Comparison of ENCODE assay signal across 8 cellular contexts in genomic region chr11:57566564-57567209, GRCh38. TPM values are rescaled to one million over a fixed set of nuclear protein-coding genes. Genes with fewer than 3 reads are reported as not detected.
DNase-seq lines count a peak whose midpoint lies in the region; ATAC-seq, FAIRE-seq and TF ChIP-seq lines count a peak whose summit lies in the region.

No MANE protein-coding gene starts in this region.

- CTCF ChIA-PET in HepG2 (lab: Yijun Ruan, JAX; ENCODE audit: low intra/inter-chr PET ratio, low total read pairs), result interaction anchor here (4.5 kb wide), 1 partner anchor 76 kb away, joined by 79 read pairs; no protein-coding TSS in a partner anchor

- H3K36me3 ChIP-seq in heart left ventricle, result peaks cover 0 to 26% (median 0%) of the 10 kb centered on the region in 9 donors
- no peaks in the 10 kb centered on the region for H3K36me3 ChIP-seq in HepG2 (replicated peaks in 1 of 2; ENCODE audit: control insufficient read depth in 1 of 2, insufficient read depth in 2 of 2, low read length in 2 of 2)
- H3K36me3 ChIP-seq in testis (ENCODE audit: low read depth, missing control alignments), result no peaks in the 10 kb centered on the region

- FAIRE-seq in HepG2 (lab: Jason Lieb, UNC) (no peak), H54 (lab: Jason Lieb, UNC) (no peak)

- H3K4me2 ChIP-seq in HepG2 (ENCODE audit: low read depth, low read length), result peak overlapping the region; percentile 98

- peak overlapping the region; percentile 99 for H3K4me3 Mint-ChIP-seq in activated naive CD8-positive, alpha-beta T cell treated with anti-CD3 and anti-CD28 coated beads for 36 hours

- POLR2A ChIA-PET in HepG2 (lab: Yijun Ruan, JAX), result interaction anchor here (1.4 to 1.9 kb wide), 5 partner anchors 15 to 78 kb away, joined by 3 to 23 read pairs (median 7); partner anchors contain the start of gene SERPING1

- TF ChIP-seq CTCF in heart left ventricle (IDR thresholded peaks at IDR 0.05) (no peak), HepG2 (CRISPR knock-in tag; IDR thresholded peaks at IDR 0.05) (no peak), testis (IDR thresholded peaks at IDR 0.05) (no peak)

- no peak for DNase-seq in heart left ventricle
- no peak for DNase-seq in left ventricle myocardium superior
- peak; percentile 24 for DNase-seq in activated naive CD8-positive, alpha-beta T cell treated with anti-CD3 and anti-CD28 coated beads for 36 hours
- no peak for DNase-seq in HepG2 (ENCODE audit: low spot score)
- DNase-seq in testis, result no peak
- no peak for DNase-seq in NCI-H2029 treated with DMSO at 0.1 percent for 48 hours (lab: John Stamatoyannopoulos, UW)
- DNase-seq in H54 (ENCODE audit: insufficient read length, low spot score), result no peak

- peak overlapping the region; percentile 95 for H2AFZ ChIP-seq in HepG2 (ENCODE audit: low read length)

- H3K9ac ChIP-seq in HepG2 (ENCODE audit: insufficient read depth, low read depth, low read length), result peak overlapping the region; percentile 65

- no peak for ATAC-seq in heart left ventricle
- ATAC-seq in left ventricle myocardium superior, result no peak
- ATAC-seq in HepG2, result no peak
- ATAC-seq in GM18867 (IDR thresholded peaks at IDR 0.05; ENCODE audit: unreplicated experiment), result no peak

- TF ChIP-seq EP300 in HepG2 (IDR thresholded peaks at IDR 0.05; ENCODE audit: low read depth in 2 of 2, low read length in 2 of 2), result no peak
- no peak for TF ChIP-seq EP300 in HepG2 (CRISPR knock-in tag; IDR thresholded peaks at IDR 0.05; ENCODE audit: borderline replicate concordance)

- peak overlapping the region; percentile 61 to 94 (median 84) for H3K27ac ChIP-seq in heart left ventricle
- peak overlapping the region; percentile 40 for H3K27ac ChIP-seq in HepG2 (ENCODE audit: extremely low read length, insufficient read depth, low read length)
- H3K27ac ChIP-seq in testis, result peak overlapping the region; percentile 79 to 90

- H3K4me1 ChIP-seq in heart left ventricle (peaks cover 0 to 68% (median 18%) of the 10 kb centered on the region in 12 donors), HepG2 (ENCODE audit: insufficient read depth, low read length) (peaks cover 24% of the 10 kb centered on the region), testis (peaks cover 22% of the 10 kb centered on the region)

- H3K27me3 ChIP-seq in heart left ventricle (no peaks in the 10 kb centered on the region), HepG2 (ENCODE audit: control insufficient read depth in 1 of 2, insufficient read depth in 2 of 2, low read length in 2 of 2) (no peaks in the 10 kb centered on the region; a peak in 1 of 5 replicates), testis (no peaks in the 10 kb centered on the region)

- peak overlapping the region; percentile 100 for H3K27ac Mint-ChIP-seq in activated naive CD8-positive, alpha-beta T cell treated with anti-CD3 and anti-CD28 coated beads for 36 hours

- no peak for TF ChIP-seq POLR2A in heart left ventricle (IDR thresholded peaks at IDR 0.05)
- no peak for TF ChIP-seq POLR2A in HepG2 (IDR thresholded peaks at IDR 0.05; ENCODE audit: insufficient read depth in 1 of 2, low read depth in 2 of 2, low read length in 2 of 2)
- no peak for TF ChIP-seq POLR2A in testis (IDR thresholded peaks at IDR 0.05)
- TF ChIP-seq POLR2A in H54 (IDR thresholded peaks at IDR 0.05; ENCODE audit: low read depth, low read length), result no peak

- H3K4me3 ChIP-seq in heart left ventricle (peak overlapping the region; percentile 57 to 96 (median 78)), HepG2 (replicated peaks in 1 of 3; ENCODE audit: insufficient read depth in 1 of 3, low read depth in 2 of 3, low read length in 3 of 3) (peak overlapping the region; percentile 82 to 98 (median 84)), testis (peak overlapping the region; percentile 65 to 85)

- no TSS peak for BruUV-seq in HepG2 (replicated peaks; lab: Mats Ljungman, UMichigan)

- peaks cover 41% of the 10 kb centered on the region for H3K4me1 Mint-ChIP-seq in activated naive CD8-positive, alpha-beta T cell treated with anti-CD3 and anti-CD28 coated beads for 36 hours

- H3K79me2 ChIP-seq in HepG2 (ENCODE audit: insufficient read depth, low read length), result no peaks in the 10 kb centered on the region

- no peak for TF ChIP-seq RAD21 in HepG2 (CRISPR knock-in tag; IDR thresholded peaks at IDR 0.05)

- in situ Hi-C loops in HepG2 (cut with HindIII; ENCODE audit: extremely low pct_ligation_motif_present, low pct_unique_long_range_greater_than_20kb), result loop anchor here (5.0 to 10.0 kb wide), 3 partner anchors 76 to 948 kb away; no protein-coding TSS in a partner anchor

- intact Hi-C loops in heart left ventricle (cut with DNase I) (loop anchor here in 3 of 10 donors (2.0 to 10.0 kb wide), 4 partner anchors 78 to 948 kb away; partner anchors contain the start of gene YPEL4 (in 1 of the 3)), left ventricle myocardium superior (cut with micrococcal nuclease) (loop anchor here (5.0 kb wide), 1 partner anchor 76 kb away; no protein-coding TSS in a partner anchor), HepG2 (cut with micrococcal nuclease; ENCODE audit: unreplicated experiment) (loop anchor here (1.0 kb wide), 1 partner anchor 109 kb away; no protein-coding TSS in a partner anchor), testis (cut with DNase I; ENCODE audit: low total_unique reads) (loop anchor here (5.0 kb wide), 1 partner anchor 71 kb away; no protein-coding TSS in a partner anchor)

- WGBS in heart left ventricle, 4 donors, result 34 to 44% (median 39%) methylated on average over 6 of the region's 6 CpGs
- WGBS in HepG2 (ENCODE audit: low lambda C conversion rate), result 2% methylated on average over 6 of the region's 6 CpGs
- WGBS in testis, 2 donors, result 4 to 11% methylated on average over 5 of the region's 6 CpGs

- H4K20me1 ChIP-seq in HepG2 (ENCODE audit: insufficient read depth, low read length), result no peaks in the 10 kb centered on the region

- H3K36me3 Mint-ChIP-seq in activated naive CD8-positive, alpha-beta T cell treated with anti-CD3 and anti-CD28 coated beads for 36 hours, result peaks cover 35% of the 10 kb centered on the region

- H3K9me3 Mint-ChIP-seq in activated naive CD8-positive, alpha-beta T cell treated with anti-CD3 and anti-CD28 coated beads for 36 hours, result no peaks in the 10 kb centered on the region

- H3K27me3 Mint-ChIP-seq in activated naive CD8-positive, alpha-beta T cell treated with anti-CD3 and anti-CD28 coated beads for 36 hours, result peaks cover 3% of the 10 kb centered on the region

- H3K9me3 ChIP-seq in heart left ventricle (no peaks in the 10 kb centered on the region), HepG2 (ENCODE audit: low read length) (no peaks in the 10 kb centered on the region), testis (no peaks in the 10 kb centered on the region)

RNA-seq across cellular contexts. Expression of gene UBE2L6, which starts 0.8 kb away (rescaled TPM):
- total RNA-seq in heart left ventricle, result 100 to 1,000 TPM in 1 of 9 donors, 10 to 100 TPM in 8; 11.2 to 175 (median 14.5) TPM
- 10 to 100 TPM; 10.2 to 16.4 TPM for polyA plus RNA-seq in heart left ventricle
- 18.0 TPM for total RNA-seq in left ventricle myocardium superior
- 100 to 1,000 TPM; 200 to 208 TPM for total RNA-seq in activated naive CD8-positive, alpha-beta T cell treated with anti-CD3 and anti-CD28 coated beads for 36 hours
- 30.3 and 37.6 TPM in 2 replicates for total RNA-seq in HepG2 (2016; rRNA removed; fragmentation: Illumina TruSeq; extraction: Trizol)
- 17.4 and 20.5 TPM in 2 replicates for total RNA-seq in HepG2 (2016; cell fraction: cytosol; rRNA removed; fragmentation: Illumina TruSeq; extraction: Trizol; ENCODE audit: low read depth)
- total RNA-seq in HepG2 (2016; cell fraction: insoluble cytoplasmic fraction; rRNA removed; fragmentation: Illumina TruSeq; extraction: Trizol), result 27.8 and 37.8 TPM in 2 replicates
- 26.3 and 29.3 TPM in 2 replicates for total RNA-seq in HepG2 (2016; cell fraction: membrane; rRNA removed; fragmentation: Illumina TruSeq; extraction: Trizol)
- total RNA-seq in HepG2 (2016; cell fraction: nucleus; rRNA removed; fragmentation: Illumina TruSeq; extraction: Trizol), result 9.1 and 12.2 TPM in 2 replicates
- polyA plus RNA-seq in HepG2 (2011; rRNA removed), result 30.4 and 38.3 TPM in 2 replicates
- polyA plus RNA-seq in HepG2 (2011; cell fraction: cytosol; rRNA removed), result 42.3 and 44.9 TPM in 2 replicates
- 12.0 and 15.7 TPM in 2 replicates for polyA plus RNA-seq in HepG2 (2011; cell fraction: nucleus; rRNA removed)
- 27.5 and 35.0 TPM in 2 replicates for polyA plus RNA-seq in HepG2 (2012)
- 27.4 and 32.1 TPM in 2 replicates for polyA plus RNA-seq in HepG2 (2016; cell fraction: cytosol; fragmentation: Illumina TruSeq; extraction: Trizol; ENCODE audit: low read depth)
- polyA plus RNA-seq in HepG2 (2016; cell fraction: insoluble cytoplasmic fraction; fragmentation: Illumina TruSeq; extraction: Trizol; ENCODE audit: low read depth), result 54.7 and 56.6 TPM in 2 replicates
- polyA plus RNA-seq in HepG2 (2016; cell fraction: membrane; fragmentation: Illumina TruSeq; extraction: Trizol; ENCODE audit: low read depth), result 33.1 and 34.4 TPM in 2 replicates
- 19.0 and 19.8 TPM in 2 replicates for polyA plus RNA-seq in HepG2 (2016; cell fraction: nucleus; fragmentation: Illumina TruSeq; extraction: Trizol; ENCODE audit: insufficient read depth, low read depth)
- polyA minus RNA-seq in HepG2 (2011; rRNA and poly(A)+ RNA removed; ENCODE audit: low replicate concordance), result 2.5 and 57.1 TPM in 2 replicates
- polyA minus RNA-seq in HepG2 (2011; cell fraction: cytosol; rRNA and poly(A)+ RNA removed), result 10.2 and 16.3 TPM in 2 replicates
- polyA minus RNA-seq in HepG2 (2011; cell fraction: nucleus; rRNA and poly(A)+ RNA removed), result 3.5 and 6.6 TPM in 2 replicates
- 10 to 100 TPM; 13.3 to 19.8 TPM for total RNA-seq in testis
- polyA plus RNA-seq in testis (ENCODE audit: insufficient read depth, low read depth, low replicate concordance), result 43.6 TPM

RNA-seq across cellular contexts. Expression of gene SMTNL1, which starts 29.3 kb away (rescaled TPM):
- total RNA-seq in heart left ventricle (not detected), left ventricle myocardium superior (not detected), HepG2 (2016; rRNA removed; fragmentation: Illumina TruSeq; extraction: Trizol) (not detected in 2 replicates), testis (under 1 TPM; 0.37 to 0.47 TPM)
- polyA plus RNA-seq in heart left ventricle (not detected), HepG2 (2011; rRNA removed) (0.04 TPM in 1 of 2 replicates, not detected in the other), testis (ENCODE audit: insufficient read depth, low read depth, low replicate concordance) (2.0 TPM)
- not detected for total RNA-seq in activated naive CD8-positive, alpha-beta T cell treated with anti-CD3 and anti-CD28 coated beads for 36 hours
- total RNA-seq in HepG2 (2016; cell fraction: cytosol; rRNA removed; fragmentation: Illumina TruSeq; extraction: Trizol; ENCODE audit: low read depth), result not detected in 2 replicates
- total RNA-seq in HepG2 (2016; cell fraction: insoluble cytoplasmic fraction; rRNA removed; fragmentation: Illumina TruSeq; extraction: Trizol), result not detected in 2 replicates
- total RNA-seq in HepG2 (2016; cell fraction: membrane; rRNA removed; fragmentation: Illumina TruSeq; extraction: Trizol), result not detected in 2 replicates
- not detected in 2 replicates for total RNA-seq in HepG2 (2016; cell fraction: nucleus; rRNA removed; fragmentation: Illumina TruSeq; extraction: Trizol)
- not detected in 2 replicates for polyA plus RNA-seq in HepG2 (2011; cell fraction: cytosol; rRNA removed)
- not detected in 2 replicates for polyA plus RNA-seq in HepG2 (2011; cell fraction: nucleus; rRNA removed)
- not detected in 2 replicates for polyA plus RNA-seq in HepG2 (2012)
- polyA plus RNA-seq in HepG2 (2016; cell fraction: cytosol; fragmentation: Illumina TruSeq; extraction: Trizol; ENCODE audit: low read depth), result not detected in 2 replicates
- not detected in 2 replicates for polyA plus RNA-seq in HepG2 (2016; cell fraction: insoluble cytoplasmic fraction; fragmentation: Illumina TruSeq; extraction: Trizol; ENCODE audit: low read depth)
- polyA plus RNA-seq in HepG2 (2016; cell fraction: membrane; fragmentation: Illumina TruSeq; extraction: Trizol; ENCODE audit: low read depth), result not detected in 2 replicates
- polyA plus RNA-seq in HepG2 (2016; cell fraction: nucleus; fragmentation: Illumina TruSeq; extraction: Trizol; ENCODE audit: insufficient read depth, low read depth), result not detected in 2 replicates
- polyA minus RNA-seq in HepG2 (2011; rRNA and poly(A)+ RNA removed; ENCODE audit: low replicate concordance), result not detected in 2 replicates
- not detected in 2 replicates for polyA minus RNA-seq in HepG2 (2011; cell fraction: cytosol; rRNA and poly(A)+ RNA removed)
- not detected in 2 replicates for polyA minus RNA-seq in HepG2 (2011; cell fraction: nucleus; rRNA and poly(A)+ RNA removed)

RNA-seq across cellular contexts. Expression of gene SERPING1, which starts 30.8 kb away (rescaled TPM):
- total RNA-seq in heart left ventricle (100 to 1,000 TPM in 4 of 9 donors, 10 to 100 TPM in 5; 55.5 to 344 (median 87.0) TPM), left ventricle myocardium superior (121 TPM), HepG2 (2016; rRNA removed; fragmentation: Illumina TruSeq; extraction: Trizol) (1.6 and 2.0 TPM in 2 replicates), testis (100 to 1,000 TPM in 1 of 2 donors, 10 to 100 TPM in 1; 53.6 to 113 TPM)
- polyA plus RNA-seq in heart left ventricle (100 to 1,000 TPM in 1 of 2 donors, 10 to 100 TPM in 1; 80.6 to 121 TPM), HepG2 (2011; rRNA removed) (10.4 and 23.3 TPM in 2 replicates), testis (ENCODE audit: insufficient read depth, low read depth, low replicate concordance) (273 TPM)
- under 1 TPM; 0.41 to 0.68 TPM for total RNA-seq in activated naive CD8-positive, alpha-beta T cell treated with anti-CD3 and anti-CD28 coated beads for 36 hours
- total RNA-seq in HepG2 (2016; cell fraction: cytosol; rRNA removed; fragmentation: Illumina TruSeq; extraction: Trizol; ENCODE audit: low read depth), result 0.71 TPM in 2 replicates
- 1.5 and 1.9 TPM in 2 replicates for total RNA-seq in HepG2 (2016; cell fraction: insoluble cytoplasmic fraction; rRNA removed; fragmentation: Illumina TruSeq; extraction: Trizol)
- 0.87 and 1.2 TPM in 2 replicates for total RNA-seq in HepG2 (2016; cell fraction: membrane; rRNA removed; fragmentation: Illumina TruSeq; extraction: Trizol)
- total RNA-seq in HepG2 (2016; cell fraction: nucleus; rRNA removed; fragmentation: Illumina TruSeq; extraction: Trizol), result 3.8 and 5.3 TPM in 2 replicates
- polyA plus RNA-seq in HepG2 (2011; cell fraction: cytosol; rRNA removed), result 10.6 and 20.0 TPM in 2 replicates
- 13.7 and 21.4 TPM in 2 replicates for polyA plus RNA-seq in HepG2 (2011; cell fraction: nucleus; rRNA removed)
- 10.2 and 20.7 TPM in 2 replicates for polyA plus RNA-seq in HepG2 (2012)
- 2.0 and 2.4 TPM in 2 replicates for polyA plus RNA-seq in HepG2 (2016; cell fraction: cytosol; fragmentation: Illumina TruSeq; extraction: Trizol; ENCODE audit: low read depth)
- 5.1 and 5.2 TPM in 2 replicates for polyA plus RNA-seq in HepG2 (2016; cell fraction: insoluble cytoplasmic fraction; fragmentation: Illumina TruSeq; extraction: Trizol; ENCODE audit: low read depth)
- polyA plus RNA-seq in HepG2 (2016; cell fraction: membrane; fragmentation: Illumina TruSeq; extraction: Trizol; ENCODE audit: low read depth), result 2.1 and 3.4 TPM in 2 replicates
- polyA plus RNA-seq in HepG2 (2016; cell fraction: nucleus; fragmentation: Illumina TruSeq; extraction: Trizol; ENCODE audit: insufficient read depth, low read depth), result 15.9 and 17.7 TPM in 2 replicates
- 8.2 TPM in 1 of 2 replicates, not detected in the other for polyA minus RNA-seq in HepG2 (2011; rRNA and poly(A)+ RNA removed; ENCODE audit: low replicate concordance)
- 4.2 and 11.2 TPM in 2 replicates for polyA minus RNA-seq in HepG2 (2011; cell fraction: cytosol; rRNA and poly(A)+ RNA removed)
- 2.2 and 7.8 TPM in 2 replicates for polyA minus RNA-seq in HepG2 (2011; cell fraction: nucleus; rRNA and poly(A)+ RNA removed)

RNA-seq across cellular contexts. Expression of gene TIMM10, which starts 36.1 kb away (rescaled TPM):
- 10 to 100 TPM; 36.6 to 81.5 (median 46.4) TPM for total RNA-seq in heart left ventricle
- polyA plus RNA-seq in heart left ventricle, result 100 to 1,000 TPM in 1 of 2 donors, 10 to 100 TPM in 1; 42.0 to 135 TPM
- 56.7 TPM for total RNA-seq in left ventricle myocardium superior
- total RNA-seq in activated naive CD8-positive, alpha-beta T cell treated with anti-CD3 and anti-CD28 coated beads for 36 hours, result 100 to 1,000 TPM; 134 to 137 TPM
- 82.2 and 103 TPM in 2 replicates for total RNA-seq in HepG2 (2016; rRNA removed; fragmentation: Illumina TruSeq; extraction: Trizol)
- 40.9 and 52.7 TPM in 2 replicates for total RNA-seq in HepG2 (2016; cell fraction: cytosol; rRNA removed; fragmentation: Illumina TruSeq; extraction: Trizol; ENCODE audit: low read depth)
- total RNA-seq in HepG2 (2016; cell fraction: insoluble cytoplasmic fraction; rRNA removed; fragmentation: Illumina TruSeq; extraction: Trizol), result 87.8 and 108 TPM in 2 replicates
- total RNA-seq in HepG2 (2016; cell fraction: membrane; rRNA removed; fragmentation: Illumina TruSeq; extraction: Trizol), result 48.0 and 65.2 TPM in 2 replicates
- 27.4 and 31.3 TPM in 2 replicates for total RNA-seq in HepG2 (2016; cell fraction: nucleus; rRNA removed; fragmentation: Illumina TruSeq; extraction: Trizol)
- polyA plus RNA-seq in HepG2 (2011; rRNA removed), result 56.3 and 67.8 TPM in 2 replicates
- 81.8 and 94.3 TPM in 2 replicates for polyA plus RNA-seq in HepG2 (2011; cell fraction: cytosol; rRNA removed)
- 18.2 and 20.2 TPM in 2 replicates for polyA plus RNA-seq in HepG2 (2011; cell fraction: nucleus; rRNA removed)
- polyA plus RNA-seq in HepG2 (2012), result 46.7 and 55.3 TPM in 2 replicates
- 53.7 and 66.6 TPM in 2 replicates for polyA plus RNA-seq in HepG2 (2016; cell fraction: cytosol; fragmentation: Illumina TruSeq; extraction: Trizol; ENCODE audit: low read depth)
- polyA plus RNA-seq in HepG2 (2016; cell fraction: insoluble cytoplasmic fraction; fragmentation: Illumina TruSeq; extraction: Trizol; ENCODE audit: low read depth), result 106 and 130 TPM in 2 replicates
- 52.5 and 68.9 TPM in 2 replicates for polyA plus RNA-seq in HepG2 (2016; cell fraction: membrane; fragmentation: Illumina TruSeq; extraction: Trizol; ENCODE audit: low read depth)
- polyA plus RNA-seq in HepG2 (2016; cell fraction: nucleus; fragmentation: Illumina TruSeq; extraction: Trizol; ENCODE audit: insufficient read depth, low read depth), result 53.7 and 58.9 TPM in 2 replicates
- 28.3 and 58.4 TPM in 2 replicates for polyA minus RNA-seq in HepG2 (2011; rRNA and poly(A)+ RNA removed; ENCODE audit: low replicate concordance)
- 7.7 and 8.8 TPM in 2 replicates for polyA minus RNA-seq in HepG2 (2011; cell fraction: cytosol; rRNA and poly(A)+ RNA removed)
- 11.8 and 13.6 TPM in 2 replicates for polyA minus RNA-seq in HepG2 (2011; cell fraction: nucleus; rRNA and poly(A)+ RNA removed)
- 10 to 100 TPM; 27.7 to 49.1 TPM for total RNA-seq in testis
- polyA plus RNA-seq in testis (ENCODE audit: insufficient read depth, low read depth, low replicate concordance), result 56.9 TPM

RNA-seq across cellular contexts. Expression of gene SLC43A1, which starts 51.2 kb away (rescaled TPM):
- 10 to 100 TPM in 1 of 9 donors, 1 to 10 TPM in 8; 2.7 to 12.3 (median 5.4) TPM for total RNA-seq in heart left ventricle
- polyA plus RNA-seq in heart left ventricle, result 1 to 10 TPM; 6.6 TPM
- 4.5 TPM for total RNA-seq in left ventricle myocardium superior
- 10 to 100 TPM; 36.8 to 37.1 TPM for total RNA-seq in activated naive CD8-positive, alpha-beta T cell treated with anti-CD3 and anti-CD28 coated beads for 36 hours
- total RNA-seq in HepG2 (2016; rRNA removed; fragmentation: Illumina TruSeq; extraction: Trizol), result 40.0 and 72.3 TPM in 2 replicates
- total RNA-seq in HepG2 (2016; cell fraction: cytosol; rRNA removed; fragmentation: Illumina TruSeq; extraction: Trizol; ENCODE audit: low read depth), result 44.5 and 47.1 TPM in 2 replicates
- total RNA-seq in HepG2 (2016; cell fraction: insoluble cytoplasmic fraction; rRNA removed; fragmentation: Illumina TruSeq; extraction: Trizol), result 32.3 and 72.1 TPM in 2 replicates
- 63.3 and 69.6 TPM in 2 replicates for total RNA-seq in HepG2 (2016; cell fraction: membrane; rRNA removed; fragmentation: Illumina TruSeq; extraction: Trizol)
- total RNA-seq in HepG2 (2016; cell fraction: nucleus; rRNA removed; fragmentation: Illumina TruSeq; extraction: Trizol), result 64.1 and 81.7 TPM in 2 replicates
- 87.6 and 124 TPM in 2 replicates for polyA plus RNA-seq in HepG2 (2011; rRNA removed)
- polyA plus RNA-seq in HepG2 (2011; cell fraction: cytosol; rRNA removed), result 96.8 and 105 TPM in 2 replicates
- polyA plus RNA-seq in HepG2 (2011; cell fraction: nucleus; rRNA removed), result 190 and 210 TPM in 2 replicates
- polyA plus RNA-seq in HepG2 (2012), result 61.9 and 91.6 TPM in 2 replicates
- polyA plus RNA-seq in HepG2 (2016; cell fraction: cytosol; fragmentation: Illumina TruSeq; extraction: Trizol; ENCODE audit: low read depth), result 41.6 and 44.0 TPM in 2 replicates
- polyA plus RNA-seq in HepG2 (2016; cell fraction: insoluble cytoplasmic fraction; fragmentation: Illumina TruSeq; extraction: Trizol; ENCODE audit: low read depth), result 33.2 and 41.2 TPM in 2 replicates
- polyA plus RNA-seq in HepG2 (2016; cell fraction: membrane; fragmentation: Illumina TruSeq; extraction: Trizol; ENCODE audit: low read depth), result 58.0 and 63.5 TPM in 2 replicates
- polyA plus RNA-seq in HepG2 (2016; cell fraction: nucleus; fragmentation: Illumina TruSeq; extraction: Trizol; ENCODE audit: insufficient read depth, low read depth), result 111 TPM in 2 replicates
- 1.5 and 247 TPM in 2 replicates for polyA minus RNA-seq in HepG2 (2011; rRNA and poly(A)+ RNA removed; ENCODE audit: low replicate concordance)
- 58.2 and 68.6 TPM in 2 replicates for polyA minus RNA-seq in HepG2 (2011; cell fraction: cytosol; rRNA and poly(A)+ RNA removed)
- polyA minus RNA-seq in HepG2 (2011; cell fraction: nucleus; rRNA and poly(A)+ RNA removed), result 75.4 and 86.5 TPM in 2 replicates
- total RNA-seq in testis, result 10 to 100 TPM; 12.2 to 12.3 TPM
- 6.5 TPM for polyA plus RNA-seq in testis (ENCODE audit: insufficient read depth, low read depth, low replicate concordance)

Comparison
In these comparisons a context has a peak if more than half of its experiments do, and no peak if none do; other contexts are left out.
1. RNA of gene SERPING1, which starts 30.8 kb away (total RNA-seq): 121 TPM in left ventricle myocardium superior (single experiment), 53.6 to 113 TPM in testis and 55.5 to 344 TPM in heart left ventricle; 0.71 to 5.3 TPM in HepG2 and 0.41 to 0.68 TPM in activated naive CD8-positive, alpha-beta T cell treated with anti-CD3 and anti-CD28 coated beads for 36 hours; every median in the first group is over 4 times any median in the second.
2. Peak in every context shown above with its lines, with median percentiles within 50 percentile points of each other: H3K27ac ChIP-seq and H3K4me3 ChIP-seq.